ENCODE assay signal across 8 cellular contexts in the genomic region with DNA sequence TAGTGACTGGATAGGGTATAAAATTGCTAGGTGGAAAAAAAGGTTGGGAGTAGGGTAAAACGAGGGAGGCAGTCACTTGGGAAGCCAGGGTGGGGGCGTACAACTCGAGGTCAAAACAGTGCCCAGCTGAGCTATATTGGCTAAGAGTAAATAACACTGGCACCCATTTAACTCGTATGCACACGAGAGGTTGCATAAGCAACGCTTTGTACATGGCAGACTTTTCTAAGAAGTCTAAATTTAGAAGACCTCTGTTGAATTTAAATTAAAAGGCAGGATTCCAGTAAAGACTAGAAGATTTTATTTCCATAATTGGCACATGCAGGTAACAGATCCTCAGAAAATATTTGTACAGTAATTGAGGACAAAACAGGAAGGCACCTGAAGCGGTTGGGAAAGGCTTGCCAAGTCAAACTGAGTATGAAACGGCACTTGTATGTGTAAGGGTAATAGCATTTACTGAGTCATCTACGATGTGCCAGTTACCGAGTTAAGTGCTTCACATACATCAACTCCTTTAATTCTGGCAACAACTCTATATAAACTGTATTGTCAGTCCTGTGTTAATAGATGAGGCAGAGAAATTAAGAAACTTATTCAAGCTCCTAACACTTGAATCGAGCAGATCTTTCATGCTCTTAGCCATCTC. TPM values are rescaled to one million over a fixed set of nuclear protein-coding genes. Genes with fewer than 3 reads are reported as not detected.
DNase-seq lines count a peak whose midpoint lies in the region; ATAC-seq, FAIRE-seq and TF ChIP-seq lines count a peak whose summit lies in the region.

No MANE protein-coding gene starts in this region.

- POLR2A ChIA-PET in PC-3 (lab: Charles Lee; ENCODE audit: unreplicated experiment) = interaction anchor here (0.5 kb wide), 1 partner anchor 118 kb away, joined by 3 read pairs; no protein-coding TSS in a partner anchor

- DNase-seq in H54 (ENCODE audit: insufficient read length, low spot score) = peak; percentile 25
- DNase-seq in PC-3 = peak; percentile 95
- no peak for DNase-seq in esophagus squamous epithelium (lab: John Stamatoyannopoulos, UW)
- DNase-seq in NOMO-1 treated with DMSO at 0.1 percent for 48 hours (lab: John Stamatoyannopoulos, UW; ENCODE audit: unreplicated experiment) = no peak

- H3K9ac ChIP-seq in PC-3 (ENCODE audit: low read length) = peak overlapping the region; percentile 83

- TF ChIP-seq CTCF in 22Rv1 (IDR thresholded peaks at IDR 0.05) (no peak), PC-3 (conservative IDR thresholded peaks at IDR 0.05; ENCODE audit: low read depth, low read length) (no peak), esophagus squamous epithelium (IDR thresholded peaks at IDR 0.05) (no peak)

- H3K27me3 ChIP-seq in PC-3 (ENCODE audit: low read length) (no peaks in the 10 kb centered on the region), esophagus squamous epithelium (no peaks in the 10 kb centered on the region)

- peak; percentile 52 for FAIRE-seq in H54 (lab: Jason Lieb, UNC)

- H3K4me1 ChIP-seq in PC-3 (ENCODE audit: insufficient read depth, low read length) (peaks cover 66% of the 10 kb centered on the region), esophagus squamous epithelium (peaks cover 12 to 53% (median 20%) of the 10 kb centered on the region in 3 donors)

- CTCF ChIA-PET in PC-3 (lab: Charles Lee) = interaction anchor here (2.3 kb wide), 1 partner anchor 94 kb away, joined by 7 read pairs; no protein-coding TSS in a partner anchor

- intact Hi-C loops in PC-3 (cut with micrococcal nuclease) (loop anchor here (1.0 to 5.0 kb wide), 3 partner anchors 31 to 143 kb away; no protein-coding TSS in a partner anchor), esophagus squamous epithelium (cut with DNase I) (no loop called here)

- H3K36me3 ChIP-seq in PC-3 (ENCODE audit: low read depth, low read length) = no peaks in the 10 kb centered on the region
- H3K36me3 ChIP-seq in esophagus squamous epithelium = no peaks in the 10 kb centered on the region

- ATAC-seq in PC-3 (peak; percentile 36), GM21367 (IDR thresholded peaks at IDR 0.05; ENCODE audit: unreplicated experiment) (no peak), GM19455 (IDR thresholded peaks at IDR 0.05; ENCODE audit: unreplicated experiment) (no peak), HG02678 (IDR thresholded peaks at IDR 0.05; ENCODE audit: unreplicated experiment) (no peak)

- BruUV-seq in PC-3 (replicated peaks; lab: Mats Ljungman, UMichigan) = no TSS peak

- TF ChIP-seq POLR2A in H54 (IDR thresholded peaks at IDR 0.05; ENCODE audit: low read depth, low read length) (no peak), esophagus squamous epithelium (IDR thresholded peaks at IDR 0.05) (no peak)

- H3K4me2 ChIP-seq in PC-3 (ENCODE audit: low read length) = peak overlapping the region; percentile 92

- H3K79me2 ChIP-seq in PC-3 (ENCODE audit: low read length) = peaks cover 31% of the 10 kb centered on the region

- 32 to 42% methylated on average over 11 of the region's 11 CpGs for WGBS in esophagus squamous epithelium, 2 donors

- H3K9me2 ChIP-seq in PC-3 (replicated peaks; ENCODE audit: low read length) = no peaks in the 10 kb centered on the region

- H3K4me3 ChIP-seq in PC-3 (ENCODE audit: low read length) = peak overlapping the region; percentile 83
- H3K4me3 ChIP-seq in esophagus squamous epithelium = peak overlapping the region in 2 of 4 donors; percentile 70 to 97

- 0 out of 2 replicates have a peak, but pooled peaks cover 4% of the 10 kb centered on the region for H4K20me1 ChIP-seq in PC-3 (ENCODE audit: low read length)

- H3K27ac ChIP-seq in 22Rv1 (peak overlapping the region; percentile 65), PC-3 (ENCODE audit: low read length) (peak overlapping the region; percentile 87), esophagus squamous epithelium (peak overlapping the region; percentile 90 to 100 (median 99))

- H3K9me3 ChIP-seq in PC-3 (ENCODE audit: low read length) = no peaks in the 10 kb centered on the region
- no peaks in the 10 kb centered on the region for H3K9me3 ChIP-seq in esophagus squamous epithelium

- H3F3A ChIP-seq in PC-3 (ENCODE audit: low read length, unreplicated experiment) = peaks cover 9% of the 10 kb centered on the region

- no peak overlapping the region for H2AFZ ChIP-seq in PC-3 (ENCODE audit: low read length)

RNA-seq across cellular contexts. Expression of a gene that starts 1.4 kb away (rescaled TPM):
- total RNA-seq in PC-3 (2014; rRNA removed) (24.2 and 26.3 TPM in 2 replicates), esophagus squamous epithelium (10 to 100 TPM; 25.2 to 48.6 (median 30.7) TPM)

RNA-seq across cellular contexts. Expression of a gene that starts 41.0 kb away (rescaled TPM):
- total RNA-seq in PC-3 (2014; rRNA removed) (0.04 TPM in 1 of 2 replicates, not detected in the other), esophagus squamous epithelium (under 1 TPM in 3 of 4 donors, not detected in 1; 0.13 to 0.94 (median 0.57) TPM)

Comparison
In these comparisons a context has a peak if more than half of its experiments do, and no peak if none do; other contexts are left out.
1. DNase-seq: peak in H54 (single experiment) and PC-3 (single experiment); none in esophagus squamous epithelium (single experiment) and NOMO-1 treated with DMSO at 0.1 percent for 48 hours (single experiment).
2. Peak in every context shown above with its lines, with median percentiles within 50 percentile points of each other: H3K27ac ChIP-seq.